In the genomic region with DNA sequence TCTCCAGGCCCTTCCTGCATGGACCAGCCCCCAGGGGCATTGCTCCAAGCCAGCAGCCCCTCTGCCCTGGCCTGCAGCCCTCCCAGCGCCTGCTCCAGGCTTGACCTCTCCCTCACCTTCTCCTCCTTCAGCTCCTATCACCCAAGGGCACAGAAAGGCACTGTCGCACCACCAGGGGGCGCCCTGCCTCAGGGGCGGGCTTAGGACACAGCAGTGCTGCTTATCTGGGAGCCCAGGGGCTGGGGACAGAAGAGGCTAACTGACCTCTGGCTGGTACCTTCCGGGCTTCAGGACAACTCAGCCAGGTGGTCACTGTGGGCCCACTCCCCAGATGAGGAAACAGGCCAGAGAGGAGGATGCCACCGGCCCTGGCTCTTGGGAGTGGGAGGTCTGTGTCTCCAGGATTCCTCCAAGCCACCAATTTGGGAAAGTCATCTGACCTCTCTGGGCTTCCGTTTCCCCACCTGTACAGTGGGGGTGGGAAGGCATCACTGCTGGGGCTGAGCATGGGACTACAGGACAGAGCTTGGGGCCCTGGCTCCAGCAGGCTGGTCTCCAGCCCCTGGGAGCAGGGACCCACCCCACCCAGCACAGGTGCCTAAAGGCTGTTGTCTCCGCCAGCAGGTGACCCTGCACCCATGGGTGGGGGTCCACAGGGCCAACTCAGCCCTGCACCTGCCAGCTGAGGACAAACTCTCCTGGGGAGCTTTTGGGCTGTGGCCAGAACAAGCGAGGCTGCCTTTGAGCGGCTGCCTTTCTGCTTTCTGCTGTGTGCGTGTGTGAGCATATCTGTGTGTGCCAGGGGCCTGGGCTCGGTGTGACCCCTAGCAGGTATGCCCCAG, we compare ENCODE assay signal across 8 cellular contexts. TPM values are rescaled to one million over a fixed set of nuclear protein-coding genes. Genes with fewer than 3 reads are reported as not detected.
DNase-seq lines count a peak whose midpoint lies in the region; ATAC-seq and TF ChIP-seq lines count a peak whose summit lies in the region.

No MANE protein-coding gene starts in this region.

- no peak overlapping the region for H4K12ac ChIP-seq in trophoblast cell (ENCODE audit: low read depth, low read length)

- CTCF ChIA-PET in AG04449 (lab: Yijun Ruan, JAX) = interaction anchor here (0.6 to 5.9 kb wide), 39 partner anchors 8 to 399 kb away, joined by 3 to 49 read pairs (median 4); a partner anchor contains a TSS

- peaks cover 44 to 57% of the 10 kb centered on the region in 2 experiments for H3K4me1 ChIP-seq in trophoblast cell (ENCODE audit: control insufficient read depth in 1 of 2, insufficient read depth in 2 of 2, low read length in 2 of 2)
- peaks cover 30 to 72% (median 63%) of the 10 kb centered on the region in 4 donors for H3K4me1 ChIP-seq in transverse colon

- H3K4me3 ChIP-seq in AG04449 (ENCODE audit: low read depth, low read length) (no peak overlapping the region), trophoblast cell (ENCODE audit: low read depth, low read length) (no peak overlapping the region), transverse colon (no peak overlapping the region)

- intact Hi-C loops in Right ventricle myocardium inferior (cut with DNase I) = loop anchor here (2.0 to 10.0 kb wide), 7 partner anchors 62 to 384 kb away; a partner anchor contains a TSS
- intact Hi-C loops in transverse colon (cut with DNase I; ENCODE audit: low total_unique reads) = loop anchor here (10.0 kb wide), 1 partner anchor 264 kb away; no protein-coding TSS in a partner anchor

- H3K4me2 ChIP-seq in trophoblast cell (ENCODE audit: low read length) = no peak overlapping the region

- no peaks in the 10 kb centered on the region for H3K27me3 ChIP-seq in trophoblast cell (ENCODE audit: insufficient read depth, low read length)
- H3K27me3 ChIP-seq in transverse colon = peaks cover 14% of the 10 kb centered on the region

- no peak overlapping the region for H2BK12ac ChIP-seq in trophoblast cell (ENCODE audit: low read length)

- in situ Hi-C loops in transverse colon (cut with MboI; ENCODE audit: low pct_ligation_motif_present in 1 of 4, low pct_unique_long_range_greater_than_20kb in 1 of 4, low sequenced_read_pairs in 3 of 4) = loop anchor here in 2 of 4 donors (10.0 to 25.0 kb wide), 2 partner anchors 197 to 264 kb away; no protein-coding TSS in a partner anchor

- no peak overlapping the region for H3K4ac ChIP-seq in trophoblast cell (ENCODE audit: low read depth, low read length)

- no peak overlapping the region for H2BK120ac ChIP-seq in trophoblast cell (ENCODE audit: insufficient read depth, low read length, poor library complexity)

- H2AK5ac ChIP-seq in trophoblast cell (ENCODE audit: low read length) = no peak overlapping the region

- H3K27ac Mint-ChIP-seq in activated naive CD8-positive, alpha-beta T cell treated with anti-CD3 and anti-CD28 coated beads for 36 hours = no peak overlapping the region

- H3K79me2 ChIP-seq in trophoblast cell (ENCODE audit: control insufficient read depth, insufficient read depth, low read length, poor library complexity) = peaks cover 3% of the 10 kb centered on the region

- TF ChIP-seq CTCF in AG04449 (IDR thresholded peaks at IDR 0.05; ENCODE audit: insufficient read depth, low read length, missing control alignments) (peak; percentile 98), transverse colon (IDR thresholded peaks at IDR 0.05) (peak; percentile 97 to 99 (median 98))

- ATAC-seq in GM19395 (IDR thresholded peaks at IDR 0.05; ENCODE audit: unreplicated experiment) = peak; percentile 45
- ATAC-seq in Right ventricle myocardium inferior = peak; percentile 42

- H4K8ac ChIP-seq in trophoblast cell (ENCODE audit: low read depth, low read length) = no peak overlapping the region

- H3K9me3 ChIP-seq in trophoblast cell (ENCODE audit: insufficient read depth, low read depth, low read length) = no peaks in the 10 kb centered on the region
- no peaks in the 10 kb centered on the region for H3K9me3 ChIP-seq in transverse colon

- no peak overlapping the region for H3K14ac ChIP-seq in trophoblast cell (ENCODE audit: low read length)

- H2BK5ac ChIP-seq in trophoblast cell (ENCODE audit: low read depth, low read length, poor library complexity) = no peak overlapping the region

- no peak for TF ChIP-seq EP300 in transverse colon (IDR thresholded peaks at IDR 0.05; ENCODE audit: low read depth)

- H3K18ac ChIP-seq in trophoblast cell (ENCODE audit: low read length) = no peak overlapping the region

- H3K27me3 Mint-ChIP-seq in activated naive CD8-positive, alpha-beta T cell treated with anti-CD3 and anti-CD28 coated beads for 36 hours = no peaks in the 10 kb centered on the region

- H3K4me3 Mint-ChIP-seq in activated naive CD8-positive, alpha-beta T cell treated with anti-CD3 and anti-CD28 coated beads for 36 hours = no peak overlapping the region

- H3K36me3 ChIP-seq in trophoblast cell (ENCODE audit: control insufficient read depth in 1 of 2, insufficient read depth in 2 of 2, low read length in 2 of 2) (no peaks in the 10 kb centered on the region), transverse colon (no peaks in the 10 kb centered on the region)

- no peak overlapping the region for H2AFZ ChIP-seq in trophoblast cell (ENCODE audit: insufficient read depth, low read length, poor library complexity)

- H3K4me1 Mint-ChIP-seq in activated naive CD8-positive, alpha-beta T cell treated with anti-CD3 and anti-CD28 coated beads for 36 hours = peaks cover 21% of the 10 kb centered on the region

- no peak for DNase-seq in AG04449 (ENCODE audit: low read depth, low spot score)
- DNase-seq in NCI-H1417 (lab: John Stamatoyannopoulos, UW) = peak; percentile 73 to 89 (median 86)
- peak; percentile 75 for DNase-seq in T follicular helper cell (ENCODE audit: low read depth)
- peak; percentile 89 for DNase-seq in activated naive CD8-positive, alpha-beta T cell treated with anti-CD3 and anti-CD28 coated beads for 36 hours
- peak; percentile 93 for DNase-seq in Right ventricle myocardium inferior (ENCODE audit: missing footprints)
- peak; percentile 83 to 93 for DNase-seq in trophoblast cell
- peak; percentile 91 for DNase-seq in transverse colon

- H3K9me3 Mint-ChIP-seq in activated naive CD8-positive, alpha-beta T cell treated with anti-CD3 and anti-CD28 coated beads for 36 hours = no peaks in the 10 kb centered on the region

- peaks cover 27% of the 10 kb centered on the region for H3K79me1 ChIP-seq in trophoblast cell (ENCODE audit: low read length)

- no peaks in the 10 kb centered on the region for H3K36me3 Mint-ChIP-seq in activated naive CD8-positive, alpha-beta T cell treated with anti-CD3 and anti-CD28 coated beads for 36 hours

- WGBS in trophoblast cell (ENCODE audit: extremely low coverage, insufficient coverage, insufficient read length) = no CpG with 5 or more reads among the region's 12 CpGs
- 30% methylated on average over 12 of the region's 12 CpGs; no CpG with 5 or more reads in 1 of the 2 donors for WGBS in transverse colon (ENCODE audit: low coverage in 1 of 2), 2 donors

- H3K27ac ChIP-seq in trophoblast cell (ENCODE audit: low read depth, low read length) = no peak overlapping the region
- H3K27ac ChIP-seq in transverse colon = peak overlapping the region; percentile 93 to 97 (median 94)

- H4K91ac ChIP-seq in trophoblast cell (ENCODE audit: low read depth, low read length) = no peak overlapping the region

- TF ChIP-seq POLR2A in transverse colon (IDR thresholded peaks at IDR 0.05) = no peak

- POLR2A ChIA-PET in AG04449 (lab: Yijun Ruan, JAX) = no interaction called here

- H3K23ac ChIP-seq in trophoblast cell (ENCODE audit: low read length) = no peak overlapping the region

- H3K9ac ChIP-seq in trophoblast cell (ENCODE audit: low read length) = no peak overlapping the region

RNA-seq across cellular contexts. Expression of a gene that starts 25.5 kb away (rescaled TPM):
- total RNA-seq in activated naive CD8-positive, alpha-beta T cell treated with anti-CD3 and anti-CD28 coated beads for 36 hours = 10 to 100 TPM; 23.9 to 24.1 TPM
- total RNA-seq in Right ventricle myocardium inferior = 0.89 TPM
- 0.04 and 0.10 TPM in 2 replicates for polyA plus RNA-seq in trophoblast cell (2013)
- 10 to 100 TPM in 1 of 4 donors, 1 to 10 TPM in 1, under 1 TPM in 2; 0.20 to 11.6 (median 2.1) TPM for total RNA-seq in transverse colon
